In genomic region chr11:32436751-32437405, GRCh38 we compare ENCODE assay signal across 14 cellular contexts. TPM values are rescaled to one million over a fixed set of nuclear protein-coding genes. Genes with fewer than 3 reads are reported as not detected.
A peak's percentile ranks its signal among the peaks of the same experiment; 100 is the strongest.
DNase-seq lines count a peak whose midpoint lies in the region; ATAC-seq and TF ChIP-seq lines count a peak whose summit lies in the region.
"Had no signal": no experiment of that assay in that cellular context is flagged by ENCODE, and none has a peak within 500 bp of the region (broad histone marks: within the 10 kb centered on the region; RNA-seq: fewer than 3 reads in every experiment).

No MANE protein-coding gene starts in this region.

- ATAC-seq in HG03460 (IDR thresholded peaks at IDR 0.05; ENCODE audit: unreplicated experiment), result no peak
- ATAC-seq: HCT116 had no signal

- H3K9ac ChIP-seq in iPS-20b (ENCODE audit: low read depth, low read length), result no peak overlapping the region

- intact Hi-C loops in left ventricle myocardium inferior (cut with micrococcal nuclease) (no loop called here), cardiac septum (cut with DNase I) (no loop called here)

- no peak for TF ChIP-seq CTCF in left ventricle myocardium inferior (IDR thresholded peaks at IDR 0.05; ENCODE audit: borderline replicate concordance)

- peak overlapping the region; percentile 72 for H3K4me3 ChIP-seq in left ventricle myocardium inferior
- H3K4me3 ChIP-seq in iPS-20b (ENCODE audit: low read length), result peak overlapping the region; percentile 53; the same call in 1 of the 2 replicates
- H3K4me3 ChIP-seq: SJSA1 had no signal

- DNase-seq in left ventricle myocardium inferior (no peak), cardiac septum (ENCODE audit: low spot score) (no peak), UCSD-AML1 (lab: John Stamatoyannopoulos, UW; ENCODE audit: unreplicated experiment) (peak; percentile 42), NCI-H345 treated with DMSO at 0.1 percent for 48 hours (lab: John Stamatoyannopoulos, UW; ENCODE audit: unreplicated experiment) (no peak), iPS-NIHi7 (ENCODE audit: extremely low spot score) (no peak)
- DNase-seq: CD4-positive, alpha-beta T cell; effector CD4-positive, alpha-beta T cell; NCI-H2171 had no signal

- H3K9me3 ChIP-seq in left ventricle myocardium inferior (replicated peaks), result no peaks in the 10 kb centered on the region
- H3K9me3 ChIP-seq in iPS-20b (ENCODE audit: insufficient read depth, low read depth, low read length), result peaks cover 9% of the 10 kb centered on the region; the same call in 1 of the 2 replicates
- H3K9me3 ChIP-seq: ascending aorta, SJSA1 had no signal

- H3K4me1 ChIP-seq in left ventricle myocardium inferior (peaks cover 76% of the 10 kb centered on the region), iPS-20b (ENCODE audit: insufficient read depth, low read length) (peaks cover 12% of the 10 kb centered on the region; the same call in 1 of the 2 replicates)
- H3K4me1 ChIP-seq: SJSA1 had no signal

- H3K27me3 ChIP-seq in left ventricle myocardium inferior (ENCODE audit: low read depth), result peaks cover 100% of the 10 kb centered on the region
- peaks cover 100% of the 10 kb centered on the region for H3K27me3 ChIP-seq in iPS-20b (ENCODE audit: insufficient read depth, low read length)

- H3K27ac ChIP-seq in left ventricle myocardium inferior (replicated peaks) (peak overlapping the region; percentile 92), iPS-20b (ENCODE audit: low read length) (no peak overlapping the region)
- H3K27ac ChIP-seq: ascending aorta, SJSA1 had no signal

- no peaks in the 10 kb centered on the region for H3K36me3 ChIP-seq in left ventricle myocardium inferior
- H3K36me3 ChIP-seq in iPS-20b (ENCODE audit: insufficient read depth, low read depth, low read length), result no peaks in the 10 kb centered on the region
- H3K36me3 ChIP-seq: ascending aorta, SJSA1 had no signal

RNA-seq across cellular contexts. Expression of gene WT1, which starts 1.5 kb away (rescaled TPM):
- total RNA-seq in left ventricle myocardium inferior, result 2.0 TPM
- 2.3 TPM for total RNA-seq in cardiac septum
- total RNA-seq: ascending aorta; CD4-positive, alpha-beta T cell; frontal cortex; SJSA1 had no signal
